ENCODE assay signal across 31 cellular contexts in the genomic region with DNA sequence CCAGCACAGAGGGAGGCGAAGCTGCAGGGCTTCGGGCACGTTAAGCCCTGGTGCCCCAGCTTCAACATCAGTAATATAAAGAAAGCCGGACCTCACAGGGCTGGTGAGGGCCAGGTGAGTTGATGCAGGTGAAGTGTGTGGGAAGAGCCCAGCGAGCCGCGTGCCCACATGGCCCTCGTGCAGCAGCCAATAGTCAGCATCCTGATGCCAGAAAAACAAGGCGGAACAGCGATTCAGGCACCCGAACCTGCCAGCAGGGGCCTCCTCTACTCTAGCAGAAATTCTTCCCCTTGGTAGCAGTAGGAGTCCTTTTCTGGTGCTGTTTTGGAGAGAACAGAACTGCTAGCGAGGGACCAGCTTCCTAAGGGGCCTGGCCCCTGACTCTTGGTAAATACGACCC. TPM values are rescaled to one million over a fixed set of nuclear protein-coding genes. Genes with fewer than 3 reads are reported as not detected.
DNase-seq lines count a peak whose midpoint lies in the region; ATAC-seq, FAIRE-seq and TF ChIP-seq lines count a peak whose summit lies in the region.
"Had no signal": no experiment of that assay in that cellular context is flagged by ENCODE, and none has a peak within 500 bp of the region (broad histone marks: within the 10 kb centered on the region; RNA-seq: fewer than 3 reads in every experiment).

No MANE protein-coding gene starts in this region.

- H3K27ac ChIP-seq in A549, result no peak overlapping the region
- no peak overlapping the region for H3K27ac ChIP-seq in endodermal cell (ENCODE audit: low read depth, low read length)
- H3K27ac ChIP-seq: BLaER1, GM23248, prostate gland, tibial nerve had no signal

- H3K4me3 Mint-ChIP-seq in T-helper 17 cell (no peak overlapping the region), endodermal cell (no peak overlapping the region)
- H3K4me3 Mint-ChIP-seq: activated CD4-positive, alpha-beta T cell treated with anti-CD3 and anti-CD28 coated beads for 36 hours; activated naive CD8-positive, alpha-beta T cell treated with anti-CD3 and anti-CD28 coated beads for 36 hours; immature natural killer cell had no signal

- CTCF ChIA-PET in A549 (lab: Yijun Ruan, JAX), result interaction anchor here (0.7 to 1.5 kb wide), 3 partner anchors 15 to 204 kb away, joined by 3 to 4 read pairs (median 3); no protein-coding TSS in a partner anchor

- H3K9me3 Mint-ChIP-seq in endodermal cell, result no peaks in the 10 kb centered on the region
- H3K9me3 Mint-ChIP-seq: activated naive CD8-positive, alpha-beta T cell treated with anti-CD3 and anti-CD28 coated beads for 36 hours; immature natural killer cell had no signal

- 91% methylated on average over 11 of the region's 13 CpGs for WGBS in A549 (ENCODE audit: missing lambda C conversion rate)
- 95% methylated on average over 11 to 13 of the region's 13 CpGs for WGBS in endodermal cell (ENCODE audit: insufficient coverage in 1 of 2, insufficient read length in 1 of 2), 2 experiments

- no peaks in the 10 kb centered on the region for H3K27me3 Mint-ChIP-seq in T-helper 17 cell
- no peaks in the 10 kb centered on the region for H3K27me3 Mint-ChIP-seq in endodermal cell (ENCODE audit: insufficient read depth)
- H3K27me3 Mint-ChIP-seq: activated CD4-positive, alpha-beta T cell treated with anti-CD3 and anti-CD28 coated beads for 36 hours; activated naive CD8-positive, alpha-beta T cell treated with anti-CD3 and anti-CD28 coated beads for 36 hours had no signal

- POLR2A ChIA-PET in A549 (lab: Yijun Ruan, JAX), result no interaction called here

- H3K36me3 Mint-ChIP-seq in T-helper 17 cell (ENCODE audit: low read depth) (peaks cover 21% of the 10 kb centered on the region), endodermal cell (ENCODE audit: low read depth) (peaks cover 63% of the 10 kb centered on the region)

- H3K9me3 ChIP-seq in A549 (no peaks in the 10 kb centered on the region), T-helper 17 cell (ENCODE audit: control insufficient read depth, low read length, poor library complexity, severe bottlenecking) (no peaks in the 10 kb centered on the region), endodermal cell (ENCODE audit: control insufficient read depth, low read length) (no peaks in the 10 kb centered on the region)
- H3K9me3 ChIP-seq: BLaER1, prostate gland, tibial nerve had no signal

- FAIRE-seq in A549 (lab: Jason Lieb, UNC), result no peak
- FAIRE-seq: colon, G401.6, HTR-8/SVneo had no signal

- H3K4me3 ChIP-seq in A549 (no peak overlapping the region), GM06990 (replicated peaks; ENCODE audit: low read depth, low read length) (no peak overlapping the region), endodermal cell (ENCODE audit: low read length) (no peak overlapping the region)
- H3K4me3 ChIP-seq: BLaER1, GM23248, prostate gland, tibial nerve had no signal

- no peak for TF ChIP-seq CTCF in A549 (IDR thresholded peaks at IDR 0.05)
- peak; percentile 7 for TF ChIP-seq CTCF in GM06990 (IDR thresholded peaks at IDR 0.05; ENCODE audit: insufficient read depth, low read length, poor library complexity, severe bottlenecking)
- TF ChIP-seq CTCF in endodermal cell (conservative IDR thresholded peaks at IDR 0.05), result peak; percentile 42

- peak; percentile 24 to 32; a peak in 3 of 6 replicates for ATAC-seq in A549
- ATAC-seq in T-helper 17 cell, result no peak
- ATAC-seq in GM21423 (IDR thresholded peaks at IDR 0.05; ENCODE audit: unreplicated experiment), result no peak
- ATAC-seq: activated CD4-positive, alpha-beta T cell treated with anti-CD3 and anti-CD28 coated beads for 36 hours; left lobe of liver had no signal

- no peak overlapping the region for H3K9ac ChIP-seq in endodermal cell (ENCODE audit: extremely low read depth, low read length, poor library complexity, severe bottlenecking)
- H3K9ac ChIP-seq: BLaER1, GM23248 had no signal

- H3K27ac Mint-ChIP-seq in T-helper 17 cell (peak overlapping the region; percentile 66), endodermal cell (no peak overlapping the region)
- H3K27ac Mint-ChIP-seq: activated CD4-positive, alpha-beta T cell treated with anti-CD3 and anti-CD28 coated beads for 36 hours; activated naive CD8-positive, alpha-beta T cell treated with anti-CD3 and anti-CD28 coated beads for 36 hours had no signal

- no peak overlapping the region for H3K4me2 ChIP-seq in A549
- H3K4me2 ChIP-seq: BLaER1 had no signal

- H3K4me1 ChIP-seq in A549, result no peaks in the 10 kb centered on the region
- no peaks in the 10 kb centered on the region for H3K4me1 ChIP-seq in endodermal cell (ENCODE audit: control insufficient read depth, insufficient read depth, low read length)
- H3K4me1 ChIP-seq: prostate gland had no signal

- TF ChIP-seq RAD21 in A549 (conservative IDR thresholded peaks at IDR 0.05 in 1 of 2, IDR thresholded peaks at IDR 0.05 in 1 of 2), result no peak

- no peaks in the 10 kb centered on the region for H3K27me3 ChIP-seq in GM06990 (replicated peaks; ENCODE audit: control insufficient read depth, insufficient read depth, low read length)
- H3K27me3 ChIP-seq in endodermal cell (ENCODE audit: control insufficient read depth, insufficient read depth, low read length, poor library complexity, severe bottlenecking), result no peaks in the 10 kb centered on the region
- H3K27me3 ChIP-seq: BLaER1, tibial nerve had no signal

- no peak for TF ChIP-seq POLR2A in A549 (IDR thresholded peaks at IDR 0.05; ENCODE audit: low read length)

- no peak for TF ChIP-seq EP300 in A549 (IDR thresholded peaks at IDR 0.05)

- peaks cover 27% of the 10 kb centered on the region for H3K4me1 Mint-ChIP-seq in T-helper 17 cell
- no peaks in the 10 kb centered on the region for H3K4me1 Mint-ChIP-seq in endodermal cell

- H3K36me3 ChIP-seq in GM06990 (ENCODE audit: control insufficient read depth, insufficient read depth, low read length) (peaks cover 35% of the 10 kb centered on the region), endodermal cell (ENCODE audit: control insufficient read depth, insufficient read depth, low read length) (peaks cover 67% of the 10 kb centered on the region)

- no peak for DNase-seq in A549 (ENCODE audit: low read depth in 1 of 2, low spot score in 1 of 2)
- no peak for DNase-seq in GM06990 (ENCODE audit: extremely low read depth, insufficient read length)
- DNase-seq in T-helper 17 cell, result no peak
- DNase-seq in endodermal cell, result peak; percentile 45
- no peak for DNase-seq in mucosa of gallbladder (ENCODE audit: low spot score)
- DNase-seq in HuH-7.5 (ENCODE audit: low spot score), result no peak
- DNase-seq in 8988T, result no peak
- DNase-seq: activated CD4-positive, alpha-beta T cell treated with anti-CD3 and anti-CD28 coated beads for 36 hours; activated gamma-delta T cell; activated naive CD8-positive, alpha-beta T cell treated with anti-CD3 and anti-CD28 coated beads for 36 hours; effector CD8-positive, alpha-beta T cell; erythroblast; GM23248; immature natural killer cell; KG1; mesendoderm; MM.1S; NCI-H1417 treated with DMSO at 0.1 percent for 48 hours; NCI-H2107; NCI-H345; NCI-H69; nucleus accumbens; stimulated activated CD4-positive, alpha-beta T cell treated with anti-CD3 and anti-CD28 coated beads, Interleukin-4, amount 100 ng/mL, for 1 hour had no signal

TF ChIP-seq in A549, 52 proteins besides CTCF, POLR2A, EP300 and RAD21:
- no peak for TF ChIP-seq ZSCAN20 (CRISPR knock-in tag; IDR thresholded peaks at IDR 0.05)
- TF ChIP-seq TFCP2L1 (CRISPR knock-in tag; IDR thresholded peaks at IDR 0.05), result no peak
- no peak for TF ChIP-seq RCOR1 (IDR thresholded peaks at IDR 0.05; ENCODE audit: low read depth, low read length)

RNA-seq across cellular contexts. Expression of a gene that starts 7.8 kb away (rescaled TPM):
- polyA plus RNA-seq in A549 (2011; rRNA removed) (40.6 and 59.4 TPM in 2 replicates), A549 (2017; fragmentation: RNase III; extraction: RNeasy Plus Mini Kit Qiagen cat#74134 plus additional on column Dnase treatment) (56.7 to 58.6 TPM (median 57.6 TPM) in 3 replicates)
- polyA plus RNA-seq in A549 (2012; cell fraction: cytosol; rRNA removed), result 74.8 and 80.5 TPM in 2 replicates
- 44.1 and 49.4 TPM in 2 replicates for polyA plus RNA-seq in A549 (2012; cell fraction: nucleus; rRNA removed)
- polyA minus RNA-seq in A549 (2011; rRNA and poly(A)+ RNA removed), result 13.2 and 14.2 TPM in 2 replicates
- total RNA-seq in T-helper 17 cell (10 to 100 TPM; 70.5 to 78.7 TPM), endodermal cell (10 to 100 TPM; 22.1 to 28.6 TPM), mucosa of gallbladder (27.7 TPM)
- 32.9 TPM for polyA plus RNA-seq in endodermal cell (2013, experiment 1 of 2)
- polyA plus RNA-seq in endodermal cell (2013, experiment 2 of 2), result 28.4 TPM

Comparison
In these comparisons a context has a peak if more than half of its experiments do, and no peak if none do; other contexts are left out.
1. ATAC-seq: peak in A549 (2 of 2); none in T-helper 17 cell (single experiment) and GM21423 (single experiment).